In the genomic region with DNA sequence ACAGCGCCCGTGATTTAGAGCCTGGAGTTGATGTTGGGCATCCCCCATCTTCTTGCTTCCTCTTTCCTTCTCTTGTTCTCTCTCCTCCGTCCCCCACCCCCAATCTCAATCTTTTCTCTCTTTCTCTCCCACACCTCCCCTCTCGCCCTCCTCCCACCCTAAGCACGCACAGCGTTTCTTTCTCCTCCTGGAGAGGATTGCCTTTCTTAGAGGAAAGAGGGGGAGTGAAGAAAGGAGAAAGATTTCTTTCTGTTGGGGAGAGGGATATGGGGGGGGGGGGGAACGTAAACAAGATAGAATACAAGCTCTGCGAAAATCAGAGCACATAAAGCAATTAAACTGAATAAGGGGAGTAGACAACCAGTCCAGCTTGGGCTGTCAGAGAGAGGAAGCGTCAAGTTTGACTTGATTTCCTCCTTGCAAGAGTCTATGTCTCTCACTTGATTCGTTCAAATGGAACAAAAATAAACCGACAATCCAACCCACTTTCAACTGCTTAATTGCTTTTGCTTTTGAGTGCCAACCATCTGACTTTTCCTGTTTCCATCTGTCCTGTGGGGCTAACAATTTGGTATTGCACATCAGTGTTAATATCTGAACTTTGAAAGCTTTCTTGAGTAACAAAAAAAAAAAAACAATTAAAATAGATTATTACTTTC, we compare ENCODE assay signal across 11 cellular contexts. TPM values are rescaled to one million over a fixed set of nuclear protein-coding genes. Genes with fewer than 3 reads are reported as not detected.
DNase-seq lines count a peak whose midpoint lies in the region; ATAC-seq and TF ChIP-seq lines count a peak whose summit lies in the region.
"Had no signal": no experiment of that assay in that cellular context is flagged by ENCODE, and none has a peak within 500 bp of the region (broad histone marks: within the 10 kb centered on the region; RNA-seq: fewer than 3 reads in every experiment).

No MANE protein-coding gene starts in this region.

- H3K4me3 Mint-ChIP-seq in IgD-negative memory B cell, result peak overlapping the region; percentile 89 to 96 (median 96)
- no peak overlapping the region for H3K4me3 Mint-ChIP-seq in naive thymus-derived CD4-positive, alpha-beta T cell

- H3K36me3 Mint-ChIP-seq in IgD-negative memory B cell, result no peaks in the 10 kb centered on the region
- H3K36me3 Mint-ChIP-seq in naive thymus-derived CD4-positive, alpha-beta T cell, result no peaks in the 10 kb centered on the region

- H3K27ac ChIP-seq in mucosa of rectum (ENCODE audit: low read depth in 2 of 2, low read length in 2 of 2) (no peak overlapping the region), ascending aorta (no peak overlapping the region), gastroesophageal sphincter (no peak overlapping the region)
- no peak overlapping the region for H3K27ac ChIP-seq in naive thymus-derived CD4-positive, alpha-beta T cell (ENCODE audit: low read depth, low read length)
- H3K27ac ChIP-seq: right atrium auricular region had no signal

- TF ChIP-seq POLR2A in gastroesophageal sphincter (IDR thresholded peaks at IDR 0.05), result no peak

- intact Hi-C loops in naive thymus-derived CD4-positive, alpha-beta T cell (cut with micrococcal nuclease), result no loop called here
- intact Hi-C loops in ascending aorta (cut with DNase I), result no loop called here

- H3K9me3 ChIP-seq in mucosa of rectum (ENCODE audit: control insufficient read depth in 2 of 2, low read length in 2 of 2) (no peaks in the 10 kb centered on the region), ascending aorta (no peaks in the 10 kb centered on the region), gastroesophageal sphincter (no peaks in the 10 kb centered on the region)
- H3K9me3 ChIP-seq in naive thymus-derived CD4-positive, alpha-beta T cell (ENCODE audit: control insufficient read depth in 2 of 3, low read length in 3 of 3), result peaks cover 0 to 4% (median 0%) of the 10 kb centered on the region in 3 experiments
- H3K9me3 ChIP-seq: right atrium auricular region had no signal

- H3K4me3 ChIP-seq in cardiac fibroblast (replicated peaks in 1 of 2; ENCODE audit: low read depth in 2 of 2, low read length in 2 of 2) (peak overlapping the region; percentile 73 to 84), mucosa of rectum (ENCODE audit: low read length in 2 of 2) (peak overlapping the region; percentile 2 to 69), ascending aorta (peak overlapping the region in 1 of 2 donors; percentile 61), gastroesophageal sphincter (peak overlapping the region in 1 of 2 donors; percentile 49)
- H3K4me3 ChIP-seq in naive thymus-derived CD4-positive, alpha-beta T cell (ENCODE audit: low read length), result no peak overlapping the region

- H3K27me3 ChIP-seq in mucosa of rectum (ENCODE audit: control insufficient read depth in 2 of 2, insufficient read depth in 2 of 2, low read length in 2 of 2) (peaks cover 6 to 10% of the 10 kb centered on the region in 2 donors), ascending aorta (no peaks in the 10 kb centered on the region), gastroesophageal sphincter (peaks cover 33% of the 10 kb centered on the region)
- no peaks in the 10 kb centered on the region for H3K27me3 ChIP-seq in naive thymus-derived CD4-positive, alpha-beta T cell (ENCODE audit: control insufficient read depth in 2 of 2, insufficient read depth in 2 of 2, low read length in 2 of 2)

- no peak overlapping the region for H3K27ac Mint-ChIP-seq in IgD-negative memory B cell
- no peak overlapping the region for H3K27ac Mint-ChIP-seq in naive thymus-derived CD4-positive, alpha-beta T cell

- peaks cover 8 to 21% (median 11%) of the 10 kb centered on the region in 3 donors for H3K4me1 Mint-ChIP-seq in IgD-negative memory B cell
- no peaks in the 10 kb centered on the region for H3K4me1 Mint-ChIP-seq in naive thymus-derived CD4-positive, alpha-beta T cell

- H3K9me3 Mint-ChIP-seq in IgD-negative memory B cell, result no peaks in the 10 kb centered on the region
- H3K9me3 Mint-ChIP-seq in naive thymus-derived CD4-positive, alpha-beta T cell, result peaks cover 0 to 13% (median 3%) of the 10 kb centered on the region in 11 donors

- peak; percentile 18 for DNase-seq in Ammon's horn (ENCODE audit: low spot score)
- DNase-seq in cardiac fibroblast (ENCODE audit: low read depth in 2 of 2), result no peak
- DNase-seq in naive thymus-derived CD4-positive, alpha-beta T cell, result no peak
- DNase-seq in ascending aorta (ENCODE audit: low spot score in 2 of 2), result no peak
- DNase-seq: GOT3, MV-4-11 had no signal

- 26 to 28% methylated on average over 7 of the region's 11 CpGs for WGBS in gastroesophageal sphincter (ENCODE audit: low coverage in 1 of 2), 2 donors

- POLR2A ChIA-PET in naive thymus-derived CD4-positive, alpha-beta T cell (lab: Charles Lee), result no interaction called here

- no peak for TF ChIP-seq EP300 in gastroesophageal sphincter (IDR thresholded peaks at IDR 0.05)

- CTCF ChIA-PET in naive thymus-derived CD4-positive, alpha-beta T cell (lab: Charles Lee), result no interaction called here

- no peaks in the 10 kb centered on the region for H3K36me3 ChIP-seq in mucosa of rectum (ENCODE audit: control insufficient read depth in 2 of 2, insufficient read depth in 2 of 2, low read length in 2 of 2)
- H3K36me3 ChIP-seq in naive thymus-derived CD4-positive, alpha-beta T cell (ENCODE audit: control insufficient read depth in 2 of 3, insufficient read depth in 3 of 3, low read length in 3 of 3), result no peaks in the 10 kb centered on the region
- no peaks in the 10 kb centered on the region for H3K36me3 ChIP-seq in ascending aorta
- no peaks in the 10 kb centered on the region for H3K36me3 ChIP-seq in gastroesophageal sphincter
- H3K36me3 ChIP-seq: right atrium auricular region had no signal

- H3K4me1 ChIP-seq in mucosa of rectum (ENCODE audit: control insufficient read depth in 2 of 2, insufficient read depth in 2 of 2, low read length in 2 of 2) (peaks cover 3 to 5% of the 10 kb centered on the region in 2 donors), ascending aorta (peaks cover 0 to 7% of the 10 kb centered on the region in 2 donors), gastroesophageal sphincter (peaks cover 0 to 22% (median 12%) of the 10 kb centered on the region in 3 donors)
- no peaks in the 10 kb centered on the region for H3K4me1 ChIP-seq in naive thymus-derived CD4-positive, alpha-beta T cell (ENCODE audit: control insufficient read depth in 2 of 2, insufficient read depth in 2 of 2, low read length in 2 of 2)

- no peak overlapping the region for H3K9ac ChIP-seq in mucosa of rectum (ENCODE audit: low read depth in 1 of 2, low read length in 2 of 2)

- TF ChIP-seq CTCF in cardiac fibroblast (IDR thresholded peaks at IDR 0.05; ENCODE audit: low read depth, low read length) (no peak), ascending aorta (IDR thresholded peaks at IDR 0.05) (no peak), gastroesophageal sphincter (IDR thresholded peaks at IDR 0.05) (no peak)

- no peaks in the 10 kb centered on the region for H3K27me3 Mint-ChIP-seq in IgD-negative memory B cell
- H3K27me3 Mint-ChIP-seq in naive thymus-derived CD4-positive, alpha-beta T cell, result peaks cover 22 to 30% (median 24%) of the 10 kb centered on the region in 5 donors

- ATAC-seq in naive thymus-derived CD4-positive, alpha-beta T cell, result no peak
- ATAC-seq in gastroesophageal sphincter, result no peak
- ATAC-seq in esophagus mucosa, result no peak

RNA-seq across cellular contexts. Expression of a gene that starts 0.9 kb away (rescaled TPM):
- polyA plus RNA-seq in IgD-negative memory B cell, result 1.6 TPM
- total RNA-seq in naive thymus-derived CD4-positive, alpha-beta T cell, result under 1 TPM in 1 of 5 experiments, not detected in 4; 0.98 TPM
- not detected for polyA plus RNA-seq in naive thymus-derived CD4-positive, alpha-beta T cell
- total RNA-seq in ascending aorta (0.64 TPM), gastroesophageal sphincter (1 to 10 TPM; 1.9 to 6.6 (median 3.5) TPM), esophagus mucosa (0.36 TPM)

Comparison
In these comparisons a context has a peak if more than half of its experiments do, and no peak if none do; other contexts are left out.
1. H3K4me3 Mint-ChIP-seq: peak in IgD-negative memory B cell (4 of 4); none in naive thymus-derived CD4-positive, alpha-beta T cell (0 of 10).